ENCODE assay signal across 1 cellular context in genomic region chr4:119726505-119726904, GRCh38.
TF ChIP-seq lines count a peak whose summit lies in the region.

No MANE protein-coding gene starts in this region.

TF ChIP-seq in H1, 55 proteins besides CTCF, POLR2A, EP300 and RAD21 (continued from another document):
- TF ChIP-seq CHD7 (IDR thresholded peaks at IDR 0.05; ENCODE audit: insufficient replicate concordance, low read length), result no peak
- TF ChIP-seq TCF12 (IDR thresholded peaks at IDR 0.05; ENCODE audit: low read depth, low read length), result no peak
